19 cellular contexts compared by ENCODE assay signal in the genomic region with DNA sequence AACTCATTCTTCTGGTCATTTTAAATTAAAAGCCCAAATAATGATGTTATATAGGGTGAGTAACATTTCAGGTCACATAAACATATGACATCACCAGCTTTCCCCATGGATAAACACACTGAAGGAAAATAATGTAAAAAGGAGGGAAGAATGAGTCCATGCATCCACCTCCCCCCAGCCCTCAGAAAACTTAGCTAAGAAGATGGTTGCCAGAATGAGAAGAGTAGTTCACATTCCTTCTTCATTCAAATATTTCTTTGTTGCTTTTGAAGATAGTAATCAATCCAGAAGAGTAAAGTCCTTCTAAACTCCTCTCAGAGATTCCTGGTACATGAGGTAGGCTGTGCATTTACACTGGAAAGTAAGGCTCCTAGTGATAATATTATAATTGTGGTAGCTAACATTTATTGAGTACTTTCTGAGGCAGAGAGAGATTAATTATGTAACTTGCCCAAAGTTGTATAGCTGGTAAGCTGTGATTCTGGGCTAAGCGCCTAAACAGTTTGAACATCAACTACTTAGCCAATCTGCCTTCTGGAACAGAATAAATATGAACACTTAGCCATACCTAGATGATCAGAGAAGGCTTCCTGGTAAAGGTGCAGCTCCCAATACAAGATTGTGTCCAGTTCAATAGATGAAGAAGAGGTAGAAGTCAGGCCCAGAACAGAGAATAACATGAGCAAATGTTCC.
DNase-seq lines count a peak whose midpoint lies in the region; ATAC-seq and TF ChIP-seq lines count a peak whose summit lies in the region.
"Had no signal": no experiment of that assay in that cellular context is flagged by ENCODE, and none has a peak within 500 bp of the region (broad histone marks: within the 10 kb centered on the region; RNA-seq: fewer than 3 reads in every experiment).

No MANE protein-coding gene starts in this region.

- intact Hi-C loops in mammary epithelial cell (cut with micrococcal nuclease) (no loop called here), natural killer cell (cut with micrococcal nuclease) (no loop called here)

- CTCF ChIA-PET in HEK293 (lab: Yijun Ruan, JAX) = interaction anchor here (0.7 kb wide), 1 partner anchor 15 kb away, joined by 3 read pairs; no protein-coding TSS in a partner anchor
- CTCF ChIA-PET in mammary epithelial cell (lab: Charles Lee; ENCODE audit: low non-redundant PET) = interaction anchor here (0.7 kb wide), 1 partner anchor 112 kb away, joined by 3 read pairs; no protein-coding TSS in a partner anchor

- peak overlapping the region; percentile 42 for H2AFZ ChIP-seq in mammary epithelial cell (ENCODE audit: low read depth, low read length)

- no peak overlapping the region for H3K4me3 ChIP-seq in HEK293 (ENCODE audit: low read depth, low read length)
- H3K4me3 ChIP-seq in mammary epithelial cell (replicated peaks in 1 of 3; ENCODE audit: insufficient read depth in 1 of 3, low read depth in 2 of 3, low read length in 3 of 3) = no peak overlapping the region
- no peak overlapping the region for H3K4me3 ChIP-seq in thoracic aorta
- H3K4me3 ChIP-seq: mucosa of descending colon had no signal

- H3K9me3 ChIP-seq in HEK293 (ENCODE audit: control insufficient read depth, insufficient read depth, low read depth, low read length) = no peaks in the 10 kb centered on the region
- H3K9me3 ChIP-seq in mammary epithelial cell (replicated peaks; ENCODE audit: insufficient read depth, low read length) = peaks cover 1% of the 10 kb centered on the region
- no peaks in the 10 kb centered on the region for H3K9me3 ChIP-seq in thoracic aorta
- H3K9me3 ChIP-seq: mucosa of descending colon had no signal

- ATAC-seq in thoracic aorta (ENCODE audit: insufficient number of reproducible peaks, low FRiP score, low read depth) (no peak), HG03469 (IDR thresholded peaks at IDR 0.05; ENCODE audit: unreplicated experiment) (no peak), natural killer cell (no peak)
- ATAC-seq: mucosa of descending colon; stimulated activated naive B cell treated with anti-CD40 and anti-IgM and Interleukin-4, amounts not matched to agents 10 μg/mL and 1 μg/mL and 100 μg/mL, for 72 hours had no signal

- no peak overlapping the region for H3K4me2 ChIP-seq in mammary epithelial cell (ENCODE audit: insufficient read depth, low read depth, low read length)

- DNase-seq in mammary epithelial cell (no peak), left kidney (ENCODE audit: low read depth, low spot score) (peak; percentile 26), thoracic aorta (ENCODE audit: low spot score) (no peak), natural killer cell (no peak), SKM-1 (lab: John Stamatoyannopoulos, UW; ENCODE audit: unreplicated experiment) (no peak), NCI-H2107 (lab: John Stamatoyannopoulos, UW) (no peak)
- DNase-seq: activated CD4-positive, alpha-beta memory T cell treated with anti-CD3 and anti-CD28 coated beads for 36 hours; activated effector memory CD4-positive, alpha-beta T cell treated with Interleukin-2 at 50 U/mL for 16 hours; C1 segment of cervical spinal cord; H7; mucosa of descending colon; NCI-H510A; stimulated activated CD4-positive, alpha-beta T cell treated with anti-CD3 and anti-CD28 coated beads, Interleukin-4, amount 100 ng/mL, for 4 hours; stimulated activated naive B cell treated with anti-CD40 and anti-IgM and Interleukin-4, amounts not matched to agents 10 μg/mL and 1 μg/mL and 100 μg/mL, for 72 hours; T-helper 9 cell had no signal

- no peak for TF ChIP-seq CTCF in HEK293 (tag by site-specific recombination; IDR thresholded peaks at IDR 0.05)
- TF ChIP-seq CTCF in mammary epithelial cell (conservative IDR thresholded peaks at IDR 0.05 in 1 of 2, IDR thresholded peaks at IDR 0.05 in 1 of 2; ENCODE audit: extremely low read depth in 1 of 2, insufficient read depth in 1 of 2, low read depth in 1 of 2, low read length in 2 of 2) = no peak
- no peak for TF ChIP-seq CTCF in thoracic aorta (IDR thresholded peaks at IDR 0.05)
- no peak for TF ChIP-seq CTCF in natural killer cell (IDR thresholded peaks at IDR 0.05)

- no peak overlapping the region for H3K27ac Mint-ChIP-seq in natural killer cell
- H3K27ac Mint-ChIP-seq: activated CD4-positive, alpha-beta memory T cell treated with anti-CD3 and anti-CD28 coated beads for 36 hours; stimulated activated naive B cell treated with anti-CD40 and anti-IgM and Interleukin-4, amounts not matched to agents 10 μg/mL and 1 μg/mL and 100 μg/mL, for 72 hours had no signal

- BruUV-seq in mammary epithelial cell (replicated peaks; lab: Mats Ljungman, UMichigan) = TSS peak; percentile 82

- no peaks in the 10 kb centered on the region for H4K20me1 ChIP-seq in mammary epithelial cell (ENCODE audit: insufficient read depth, low read length)

- H3K27ac ChIP-seq in HEK293 (ENCODE audit: extremely low read depth, low read depth, low read length) = no peak overlapping the region; the same call in 1 of the 2 replicates
- peak overlapping the region; percentile 11 for H3K27ac ChIP-seq in mammary epithelial cell (ENCODE audit: insufficient read depth, low read depth, low read length)
- peak overlapping the region; percentile 65 to 86 for H3K27ac ChIP-seq in thoracic aorta
- H3K27ac ChIP-seq: epithelial cell of prostate had no signal

- POLR2A ChIA-PET in HEK293 (lab: Yijun Ruan, JAX) = interaction anchor here (0.6 kb wide), 1 partner anchor 119 kb away, joined by 5 read pairs; no protein-coding TSS in a partner anchor

- H3K4me3 Mint-ChIP-seq in natural killer cell = no peak overlapping the region
- H3K4me3 Mint-ChIP-seq: activated CD4-positive, alpha-beta memory T cell treated with anti-CD3 and anti-CD28 coated beads for 36 hours; stimulated activated naive B cell treated with anti-CD40 and anti-IgM and Interleukin-4, amounts not matched to agents 10 μg/mL and 1 μg/mL and 100 μg/mL, for 72 hours had no signal

- H3K4me1 Mint-ChIP-seq in natural killer cell = no peaks in the 10 kb centered on the region
- H3K4me1 Mint-ChIP-seq: stimulated activated naive B cell treated with anti-CD40 and anti-IgM and Interleukin-4, amounts not matched to agents 10 μg/mL and 1 μg/mL and 100 μg/mL, for 72 hours had no signal

- no peaks in the 10 kb centered on the region for H3K36me3 Mint-ChIP-seq in natural killer cell
- H3K36me3 Mint-ChIP-seq: activated CD4-positive, alpha-beta memory T cell treated with anti-CD3 and anti-CD28 coated beads for 36 hours; stimulated activated naive B cell treated with anti-CD40 and anti-IgM and Interleukin-4, amounts not matched to agents 10 μg/mL and 1 μg/mL and 100 μg/mL, for 72 hours had no signal

- 92% methylated on average over 1 of the region's 1 CpG for WGBS in mammary epithelial cell (ENCODE audit: low coverage, missing lambda C conversion rate)

- peaks cover 14 to 38% of the 10 kb centered on the region in 2 donors for H3K27me3 Mint-ChIP-seq in natural killer cell (ENCODE audit: low read depth in 2 of 2)
- H3K27me3 Mint-ChIP-seq: activated CD4-positive, alpha-beta memory T cell treated with anti-CD3 and anti-CD28 coated beads for 36 hours; progenitor cell of endocrine pancreas had no signal

- H3K9ac ChIP-seq in mammary epithelial cell (ENCODE audit: insufficient read depth, low read length) = no peak overlapping the region

- H3K36me3 ChIP-seq in HEK293 (ENCODE audit: control insufficient read depth in 2 of 2, insufficient read depth in 1 of 2, low read length in 2 of 2) = no peaks in the 10 kb centered on the region
- no peaks in the 10 kb centered on the region for H3K36me3 ChIP-seq in mammary epithelial cell (ENCODE audit: insufficient read depth, low read length)
- no peaks in the 10 kb centered on the region for H3K36me3 ChIP-seq in thoracic aorta

- no peaks in the 10 kb centered on the region for H3K9me3 Mint-ChIP-seq in natural killer cell
- H3K9me3 Mint-ChIP-seq: activated CD4-positive, alpha-beta memory T cell treated with anti-CD3 and anti-CD28 coated beads for 36 hours had no signal

- H3K27me3 ChIP-seq in mammary epithelial cell (ENCODE audit: insufficient read depth, low read length) (no peaks in the 10 kb centered on the region), thoracic aorta (replicated peaks; ENCODE audit: insufficient read depth) (no peaks in the 10 kb centered on the region)

- no peaks in the 10 kb centered on the region for H3K79me2 ChIP-seq in mammary epithelial cell (ENCODE audit: insufficient read depth, low read length)

- dilution Hi-C loops in mammary epithelial cell (cut with HindIII; ENCODE audit: low sequenced_read_pairs) = no loop called here

- peaks cover 15% of the 10 kb centered on the region for H3K4me1 ChIP-seq in HEK293 (ENCODE audit: control insufficient read depth, insufficient read depth, low read length)
- H3K4me1 ChIP-seq in mammary epithelial cell (ENCODE audit: insufficient read depth, low read length) = peaks cover 24% of the 10 kb centered on the region
- H3K4me1 ChIP-seq in thoracic aorta (ENCODE audit: control insufficient read depth in 1 of 2, low read depth in 2 of 2) = peaks cover 13 to 37% of the 10 kb centered on the region in 2 donors

- in situ Hi-C loops in mammary epithelial cell (cut with MboI; ENCODE audit: low sequenced_read_pairs in 2 of 2) = no loop called here

TF ChIP-seq in HEK293, 187 proteins besides CTCF, POLR2A, EP300 and RAD21:
- TF ChIP-seq ATF2 (tag by site-specific recombination; IDR thresholded peaks at IDR 0.05; ENCODE audit: low read depth) (peak; percentile 65), ZNF843 (tag by site-specific recombination; IDR thresholded peaks at IDR 0.05) (no peak)
